ENCODE assay signal across 1 cellular context in genomic region chr1:192516776-192517297, GRCh38.
TF ChIP-seq lines count a peak whose summit lies in the region.

No MANE protein-coding gene starts in this region.

TF ChIP-seq in GM12878, 131 proteins besides CTCF, POLR2A, EP300 and RAD21 (continued from another document and continues in another):
- no peak for TF ChIP-seq REST (IDR thresholded peaks at IDR 0.05; ENCODE audit: low read depth, low read length)
- peak; percentile 72 for TF ChIP-seq RELA (IDR thresholded peaks at IDR 0.05; ENCODE audit: borderline replicate concordance, partially characterized antibody)
- no peak for TF ChIP-seq TAF1 (IDR thresholded peaks at IDR 0.05; ENCODE audit: borderline replicate concordance, low read depth, low read length)
- TF ChIP-seq ZNF592 (IDR thresholded peaks at IDR 0.05) = peak; percentile 90
- TF ChIP-seq SP1 (IDR thresholded peaks at IDR 0.05; ENCODE audit: low read depth, low read length) = peak; percentile 76
- no peak for TF ChIP-seq BRCA1 (IDR thresholded peaks at IDR 0.05; ENCODE audit: low read depth, low read length)
- TF ChIP-seq ASH2L (IDR thresholded peaks at IDR 0.05; ENCODE audit: borderline replicate concordance, low read depth) = 0 out of 2 replicates have a peak, but pooled peaks have one; percentile 76
- TF ChIP-seq BCL3 (IDR thresholded peaks at IDR 0.05; ENCODE audit: borderline replicate concordance, insufficient read depth, low read depth, low read length, poor library complexity, severe bottlenecking) = peak; percentile 94
- peak; percentile 85 for TF ChIP-seq MXI1 (IDR thresholded peaks at IDR 0.05; ENCODE audit: low read depth, low read length)
- TF ChIP-seq KAT2A (conservative IDR thresholded peaks at IDR 0.05; ENCODE audit: control insufficient read depth, low read depth, low read length) = no peak
- no peak for TF ChIP-seq NR2C2 (IDR thresholded peaks at IDR 0.05; ENCODE audit: borderline replicate concordance, control insufficient read depth, insufficient read length, low read depth)
- TF ChIP-seq SREBF1 (IDR thresholded peaks at IDR 0.05; ENCODE audit: low read length) = no peak
- peak; percentile 96 for TF ChIP-seq TCF3 (IDR thresholded peaks at IDR 0.05; ENCODE audit: borderline replicate concordance, insufficient read depth, low read depth, low read length)
- no peak for TF ChIP-seq FOXK2 (IDR thresholded peaks at IDR 0.05)
- peak; percentile 95 for TF ChIP-seq MLLT1 (IDR thresholded peaks at IDR 0.05)
- no peak for TF ChIP-seq ZZZ3 (IDR thresholded peaks at IDR 0.05; ENCODE audit: control insufficient read depth, insufficient read length, low read depth)
- TF ChIP-seq IRF4 (IDR thresholded peaks at IDR 0.05; ENCODE audit: low read depth, low read length) = peak; percentile 93
- peak; percentile 54; the same call in 1 of the 2 replicates for TF ChIP-seq EZH2 (IDR thresholded peaks at IDR 0.05; ENCODE audit: borderline replicate concordance, control insufficient read depth, low read depth, low read length)
- TF ChIP-seq ZBTB40 (IDR thresholded peaks at IDR 0.05; ENCODE audit: borderline replicate concordance) = no peak
- TF ChIP-seq ZBTB4 (CRISPR knock-in tag; IDR thresholded peaks at IDR 0.05) = no peak
- peak; percentile 85 for TF ChIP-seq PML (IDR thresholded peaks at IDR 0.05; ENCODE audit: low read length)
- TF ChIP-seq LARP7 (IDR thresholded peaks at IDR 0.05) = no peak
- peak; percentile 82 for TF ChIP-seq E2F8 (IDR thresholded peaks at IDR 0.05; ENCODE audit: low read depth, partially characterized antibody)
- TF ChIP-seq FOXM1 (IDR thresholded peaks at IDR 0.05; ENCODE audit: low read depth, low read length) = peak; percentile 98
- TF ChIP-seq EGR1 (IDR thresholded peaks at IDR 0.05; ENCODE audit: borderline replicate concordance in 1 of 2, low read depth in 2 of 2, low read length in 2 of 2) = no peak
